In the genomic region with DNA sequence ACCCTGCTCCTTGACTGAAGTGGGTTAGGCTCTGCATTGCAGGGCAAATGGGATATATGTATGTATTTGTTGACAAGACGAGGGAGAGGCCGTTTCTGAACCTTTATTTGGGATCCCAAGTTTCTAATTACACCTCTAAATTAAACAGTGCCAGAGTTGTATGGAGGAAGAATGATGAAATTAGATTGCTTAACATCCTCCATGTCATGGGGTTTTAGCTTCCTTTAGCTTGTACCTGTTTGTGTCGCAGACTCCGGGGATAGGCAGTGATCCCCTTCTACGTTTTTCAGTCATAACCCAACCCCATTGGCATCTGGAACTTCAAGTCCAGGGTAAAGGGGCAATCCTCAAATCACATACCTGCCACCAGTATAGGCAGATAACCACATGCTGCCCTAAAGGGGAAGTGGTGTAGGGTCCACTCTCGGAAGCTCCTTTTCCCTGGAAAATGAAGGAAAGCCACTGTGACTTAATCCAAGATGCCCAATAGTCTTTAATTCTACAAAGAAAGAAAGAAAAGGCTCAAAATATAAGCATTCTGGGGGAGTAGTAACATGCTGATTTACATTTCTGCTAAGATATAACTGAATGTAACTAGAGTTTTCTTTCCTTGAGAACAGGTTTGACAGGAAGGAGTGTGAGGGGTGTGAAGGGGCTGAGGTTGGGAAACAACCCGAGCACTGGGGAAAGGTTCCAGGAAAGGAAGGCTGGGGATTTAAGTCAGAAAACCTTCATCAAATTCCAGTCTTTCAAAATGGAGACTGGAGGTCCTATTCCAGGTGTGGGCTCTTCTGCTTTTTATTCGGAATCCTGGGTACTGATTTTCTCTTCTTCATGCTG, we compare ENCODE assay signal across 15 cellular contexts.
A peak's percentile ranks its signal among the peaks of the same experiment; 100 is the strongest.
DNase-seq lines count a peak whose midpoint lies in the region; FAIRE-seq and TF ChIP-seq lines count a peak whose summit lies in the region.
"Had no signal": no experiment of that assay in that cellular context is flagged by ENCODE, and none has a peak within 500 bp of the region (broad histone marks: within the 10 kb centered on the region; RNA-seq: fewer than 3 reads in every experiment).

No MANE protein-coding gene starts in this region.

- TF ChIP-seq CTCF in HL-60 (IDR thresholded peaks at IDR 0.05; ENCODE audit: insufficient read depth, low read length) (no peak), astrocyte (IDR thresholded peaks at IDR 0.05; ENCODE audit: insufficient read depth, low read depth, low read length) (no peak)

- DNase-seq in HL-60 (ENCODE audit: low read depth in 1 of 2, low spot score in 1 of 2), result peak; percentile 9 to 33
- no peak for DNase-seq in astrocyte (ENCODE audit: low read depth)
- no peak for DNase-seq in GOT3 (lab: John Stamatoyannopoulos, UW)
- no peak for DNase-seq in erythroblast (lab: John Stamatoyannopoulos, UW)
- no peak for DNase-seq in DMS53 treated with DMSO at 0.1 percent for 48 hours (lab: John Stamatoyannopoulos, UW; ENCODE audit: unreplicated experiment)
- DNase-seq in NCI-H510A (lab: John Stamatoyannopoulos, UW), result no peak
- DNase-seq: activated CD4-positive, alpha-beta T cell treated with anti-CD3 and anti-CD28 coated beads, Interleukin-2, amount 10 ng/mL, durations not matched to agents 7 days and 5 days; NCI-H2227 treated with DMSO at 0.1 percent for 48 hours; stimulated activated CD4-positive, alpha-beta T cell treated with anti-CD3 and anti-CD28 coated beads, Interleukin-4, amount 100 ng/mL, for 1 hour; stimulated activated naive CD4-positive, alpha-beta T cell had no signal

- TF ChIP-seq POLR2A in erythroblast (IDR thresholded peaks at IDR 0.05; ENCODE audit: low read length), result no peak

- H3K4me1 ChIP-seq in astrocyte (ENCODE audit: insufficient read depth, low read length) (peaks cover 14% of the 10 kb centered on the region), iPS-20b (ENCODE audit: insufficient read depth, low read length) (peaks cover 17% of the 10 kb centered on the region)
- H3K4me1 ChIP-seq: HAP-1 had no signal

- peak overlapping the region; percentile 90 for H3K27ac Mint-ChIP-seq in astrocyte (ENCODE audit: unreplicated experiment)
- H3K27ac Mint-ChIP-seq: activated CD4-positive, alpha-beta T cell treated with anti-CD3 and anti-CD28 coated beads, Interleukin-2, amount 10 ng/mL, durations not matched to agents 7 days and 5 days; activated T-helper 2 cell treated with anti-CD3 and anti-CD28 coated beads, Interferon-gamma antibody, Interleukin-2, Interleukin-4, amounts not matched to agents 10 μg/mL and 5 μg/mL and 100 μg/mL, durations not matched to agents 14 hours and 24 hours and 36 hours; T-helper 1 cell treated with Interleukin-12 subunit alpha and Interleukin-12 subunit beta and Interleukin-4 antibody, amounts not matched to agents 30 μg/mL and 1 μg/mL, for 36 hours had no signal

- H3K9me3 Mint-ChIP-seq in astrocyte (ENCODE audit: unreplicated experiment), result peaks cover 1% of the 10 kb centered on the region
- H3K9me3 Mint-ChIP-seq: activated CD4-positive, alpha-beta T cell treated with anti-CD3 and anti-CD28 coated beads, Interleukin-2, amount 10 ng/mL, durations not matched to agents 7 days and 5 days; activated T-helper 2 cell treated with anti-CD3 and anti-CD28 coated beads, Interferon-gamma antibody, Interleukin-2, Interleukin-4, amounts not matched to agents 10 μg/mL and 5 μg/mL and 100 μg/mL, durations not matched to agents 14 hours and 24 hours and 36 hours; T-helper 1 cell treated with Interleukin-12 subunit alpha and Interleukin-12 subunit beta and Interleukin-4 antibody, amounts not matched to agents 30 μg/mL and 1 μg/mL, for 36 hours had no signal

- peaks cover 2% of the 10 kb centered on the region for H3K36me3 ChIP-seq in astrocyte (ENCODE audit: insufficient read depth, low read length)
- H3K36me3 ChIP-seq in iPS-20b (ENCODE audit: insufficient read depth, low read depth, low read length), result no peaks in the 10 kb centered on the region
- H3K36me3 ChIP-seq: HAP-1 had no signal

- peak overlapping the region; percentile 38 for H3K4me2 ChIP-seq in astrocyte (ENCODE audit: low read length)

- H3K27ac ChIP-seq in HL-60 (replicated peaks) (no peak overlapping the region), astrocyte (ENCODE audit: low read depth, low read length) (peak overlapping the region; percentile 30), iPS-20b (ENCODE audit: low read length) (no peak overlapping the region), skin epidermis (peak overlapping the region in 14 of 21 experiments; percentile 6 to 68 (median 37))

- peaks cover 14% of the 10 kb centered on the region for H3K36me3 Mint-ChIP-seq in astrocyte (ENCODE audit: low read depth, unreplicated experiment)

- no peaks in the 10 kb centered on the region for H3K27me3 ChIP-seq in HL-60 (ENCODE audit: insufficient read depth, poor library complexity, severe bottlenecking)
- H3K27me3 ChIP-seq in astrocyte (ENCODE audit: insufficient read depth, low read length), result no peaks in the 10 kb centered on the region
- no peaks in the 10 kb centered on the region for H3K27me3 ChIP-seq in iPS-20b (ENCODE audit: insufficient read depth, low read length)

- no peak overlapping the region for H3K9ac ChIP-seq in astrocyte (ENCODE audit: low read length)
- H3K9ac ChIP-seq in iPS-20b (ENCODE audit: low read depth, low read length), result peak overlapping the region; percentile 19; the same call in 1 of the 2 replicates

- H3K4me1 Mint-ChIP-seq in astrocyte (ENCODE audit: low read depth, unreplicated experiment), result peaks cover 23% of the 10 kb centered on the region

- no peaks in the 10 kb centered on the region for H4K20me1 ChIP-seq in astrocyte (ENCODE audit: insufficient read depth, low read length)

- H3K9me3 ChIP-seq in astrocyte (ENCODE audit: insufficient read depth, low read depth, low read length) (no peaks in the 10 kb centered on the region), iPS-20b (ENCODE audit: insufficient read depth, low read depth, low read length) (no peaks in the 10 kb centered on the region)
- H3K9me3 ChIP-seq: HAP-1 had no signal

- H3K27me3 Mint-ChIP-seq in astrocyte (ENCODE audit: low read depth, unreplicated experiment), result peaks cover 2% of the 10 kb centered on the region
- H3K27me3 Mint-ChIP-seq: activated CD4-positive, alpha-beta T cell treated with anti-CD3 and anti-CD28 coated beads, Interleukin-2, amount 10 ng/mL, durations not matched to agents 7 days and 5 days had no signal

- FAIRE-seq in astrocyte (lab: Jason Lieb, UNC), result no peak

- no peaks in the 10 kb centered on the region for H3K79me2 ChIP-seq in astrocyte (ENCODE audit: insufficient read depth, low read length)

- no peak overlapping the region for H2AFZ ChIP-seq in astrocyte (ENCODE audit: low read depth, low read length)

- H3K4me3 Mint-ChIP-seq in astrocyte (ENCODE audit: unreplicated experiment), result no peak overlapping the region
- H3K4me3 Mint-ChIP-seq: activated CD4-positive, alpha-beta T cell treated with anti-CD3 and anti-CD28 coated beads, Interleukin-2, amount 10 ng/mL, durations not matched to agents 7 days and 5 days; T-helper 1 cell treated with Interleukin-12 subunit alpha and Interleukin-12 subunit beta and Interleukin-4 antibody, amounts not matched to agents 30 μg/mL and 1 μg/mL, for 36 hours had no signal

- H3K4me3 ChIP-seq in HL-60 (replicated peaks; ENCODE audit: insufficient read depth, low read length), result no peak overlapping the region
- no peak overlapping the region for H3K4me3 ChIP-seq in astrocyte (ENCODE audit: insufficient read depth, low read depth, low read length)
- no peak overlapping the region for H3K4me3 ChIP-seq in iPS-20b (ENCODE audit: low read length)
- no peak overlapping the region for H3K4me3 ChIP-seq in skin epidermis
- H3K4me3 ChIP-seq: HAP-1 had no signal

Comparison
In these comparisons a context has a peak if more than half of its experiments do, and no peak if none do; other contexts are left out.
1. DNase-seq: peak in HL-60 (2 of 2); none in astrocyte (single experiment), GOT3 (single experiment), erythroblast (0 of 2), DMS53 treated with DMSO at 0.1 percent for 48 hours (single experiment) and NCI-H510A (single experiment).
2. H3K27ac ChIP-seq: peak in astrocyte (single experiment) and skin epidermis (14 of 21); none in HL-60 (single experiment) and iPS-20b (single experiment).